Comparison of ENCODE assay signal across 19 cellular contexts in the genomic region with DNA sequence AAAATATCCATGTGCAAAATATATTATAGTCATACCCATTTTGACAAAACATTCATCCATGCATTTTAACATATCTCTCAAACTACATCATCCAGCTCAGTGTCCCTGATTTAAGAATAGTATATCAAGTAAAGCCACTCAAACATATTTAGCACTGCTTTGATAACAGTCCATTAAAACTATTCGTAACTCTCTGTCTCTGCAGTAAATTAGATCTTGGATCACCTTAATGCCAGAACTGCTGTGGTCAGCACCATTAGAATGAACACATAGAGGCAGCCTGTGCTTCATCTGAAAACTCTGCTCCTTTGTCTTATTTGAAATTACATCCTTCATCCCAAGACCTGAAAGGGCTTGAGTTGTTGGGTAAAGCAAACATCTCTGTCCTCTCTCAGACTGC.
A peak's percentile ranks its signal among the peaks of the same experiment; 100 is the strongest.
DNase-seq lines count a peak whose midpoint lies in the region; ATAC-seq, FAIRE-seq and TF ChIP-seq lines count a peak whose summit lies in the region.
"Had no signal": no experiment of that assay in that cellular context is flagged by ENCODE, and none has a peak within 500 bp of the region (broad histone marks: within the 10 kb centered on the region; RNA-seq: fewer than 3 reads in every experiment).

No MANE protein-coding gene starts in this region.

- H2BK5ac ChIP-seq in H1 (ENCODE audit: low read depth, low read length) = no peak overlapping the region

- H4K20me1 ChIP-seq in GM23338 (replicated peaks; ENCODE audit: insufficient read depth) (no peaks in the 10 kb centered on the region), H1 (replicated peaks in 1 of 2; ENCODE audit: control insufficient read depth in 1 of 2, insufficient read depth in 2 of 2, low read length in 2 of 2) (no peaks in the 10 kb centered on the region)
- H4K20me1 ChIP-seq: BLaER1 had no signal

- no peak overlapping the region for H4K91ac ChIP-seq in H1 (replicated peaks; ENCODE audit: insufficient read length, low read length)

- POLR2A ChIA-PET in H1 (lab: Charles Lee; ENCODE audit: partially characterized antibody) = no interaction called here

- no peak overlapping the region for H4K8ac ChIP-seq in H1 (ENCODE audit: extremely low read depth, insufficient read depth, low read length)

- 93% methylated on average over 1 of the region's 1 CpG; no CpG with 5 or more reads in 1 of the 2 experiments for WGBS in H1 (ENCODE audit: extremely low coverage in 1 of 2, insufficient coverage in 1 of 2, insufficient read length in 1 of 2, insufficient replicate concordance in 2 of 2, low coverage in 1 of 2, low lambda C conversion rate in 2 of 2, missing lambda C conversion rate in 1 of 2), 2 experiments

- TF ChIP-seq CTCF in GM23338 (conservative IDR thresholded peaks at IDR 0.05; ENCODE audit: low read depth in 2 of 2) (no peak), H1 (IDR thresholded peaks at IDR 0.05; ENCODE audit: control extremely low read depth in 1 of 3, insufficient read depth in 1 of 3, low read depth in 1 of 3, low read length in 3 of 3) (no peak)

- H2BK12ac ChIP-seq in H1 (ENCODE audit: low read depth, low read length) = no peak overlapping the region

- no peak overlapping the region for H3K27ac Mint-ChIP-seq in GM23338
- no peak overlapping the region for H3K27ac Mint-ChIP-seq in activated CD4-positive, alpha-beta T cell treated with anti-CD3 and anti-CD28 coated beads, Interleukin-2, amount 10 ng/mL, durations not matched to agents 24 days and 14 days
- H3K27ac Mint-ChIP-seq: CD14-positive monocyte; CD4-positive, alpha-beta memory T cell; IgD-negative memory B cell had no signal

- H3K4me3 ChIP-seq in GM23338 (no peak overlapping the region), SJSA1 (no peak overlapping the region), H1 (ENCODE audit: extremely low read depth in 1 of 4, insufficient read depth in 2 of 4, low read depth in 3 of 4, low read length in 4 of 4) (no peak overlapping the region), SJCRH30 (no peak overlapping the region)
- H3K4me3 ChIP-seq: BLaER1, GM23248 had no signal

- CTCF ChIA-PET in H1 (lab: Charles Lee; ENCODE audit: partially characterized antibody) = no interaction called here

- H3K56ac ChIP-seq in H1 (replicated peaks; ENCODE audit: insufficient read length, low read depth, low read length) = no peak overlapping the region

- intact Hi-C loops in activated CD4-positive, alpha-beta T cell treated with anti-CD3 and anti-CD28 coated beads, Interleukin-2, amount 10 ng/mL, durations not matched to agents 24 days and 14 days (cut with micrococcal nuclease) = no loop called here

- H3K18ac ChIP-seq in H1 (ENCODE audit: extremely low read depth, low read length) = no peak overlapping the region

- no peaks in the 10 kb centered on the region for H3K36me3 Mint-ChIP-seq in GM23338 (ENCODE audit: low read depth)
- H3K36me3 Mint-ChIP-seq in activated CD4-positive, alpha-beta T cell treated with anti-CD3 and anti-CD28 coated beads, Interleukin-2, amount 10 ng/mL, durations not matched to agents 24 days and 14 days (ENCODE audit: low read depth) = no peaks in the 10 kb centered on the region
- H3K36me3 Mint-ChIP-seq: CD14-positive monocyte; CD4-positive, alpha-beta memory T cell; IgD-negative memory B cell had no signal

- H3K79me1 ChIP-seq in H1 (ENCODE audit: low read depth, low read length) = no peaks in the 10 kb centered on the region

- no peak for FAIRE-seq in H1 (lab: Jason Lieb, UNC)
- FAIRE-seq: A204.1, GM12892, GM18507, HepG2 had no signal

- H3K27me3 ChIP-seq in GM23338 (ENCODE audit: insufficient read depth) = no peaks in the 10 kb centered on the region
- no peaks in the 10 kb centered on the region for H3K27me3 ChIP-seq in SJSA1 (replicated peaks)
- H3K27me3 ChIP-seq in H1 (replicated peaks in 1 of 4; ENCODE audit: control insufficient read depth in 3 of 4, extremely low read depth in 1 of 4, insufficient read depth in 3 of 4, low read length in 3 of 4) = no peaks in the 10 kb centered on the region
- H3K27me3 ChIP-seq in SJCRH30 = no peaks in the 10 kb centered on the region
- H3K27me3 ChIP-seq: BLaER1 had no signal

- H3K23me2 ChIP-seq in H1 (ENCODE audit: low read depth, low read length) = 0 out of 2 replicates have a peak, but pooled peaks cover 2% of the 10 kb centered on the region

- H3K4me3 Mint-ChIP-seq in GM23338 = no peak overlapping the region
- H3K4me3 Mint-ChIP-seq in activated CD4-positive, alpha-beta T cell treated with anti-CD3 and anti-CD28 coated beads, Interleukin-2, amount 10 ng/mL, durations not matched to agents 24 days and 14 days = no peak overlapping the region
- H3K4me3 Mint-ChIP-seq: CD14-positive monocyte; CD4-positive, alpha-beta memory T cell; IgD-negative memory B cell had no signal

- no peak for TF ChIP-seq POLR2A in H1 (IDR thresholded peaks at IDR 0.05; ENCODE audit: control extremely low read depth in 1 of 2, low read depth in 2 of 2, low read length in 2 of 2)

- H3K23ac ChIP-seq in H1 (ENCODE audit: insufficient read length) = no peak overlapping the region

- H3F3A ChIP-seq in GM23338 (replicated peaks; ENCODE audit: low read depth) = no peaks in the 10 kb centered on the region

- H2AFZ ChIP-seq in GM23338 (peak overlapping the region; percentile 47; the same call in 1 of the 2 replicates), H1 (ENCODE audit: low read length) (0 out of 2 replicates have a peak overlapping the region, but pooled peaks have one; percentile 4)
- H2AFZ ChIP-seq: GM23248 had no signal

- no peak overlapping the region for H3K14ac ChIP-seq in H1 (ENCODE audit: insufficient read length)

- DNase-seq in GM23338 (ENCODE audit: low spot score) (no peak), SJSA1 (ENCODE audit: low read depth in 1 of 2, low spot score in 2 of 2) (no peak), H1 (ENCODE audit: low read depth in 1 of 2, low spot score in 2 of 2) (no peak), SJCRH30 (no peak), RPMI8226 (no peak)
- DNase-seq in activated CD4-positive, alpha-beta T cell treated with anti-CD3 and anti-CD28 coated beads, Interleukin-2, amount 10 ng/mL, durations not matched to agents 24 days and 14 days = no peak
- DNase-seq: CD4-positive, alpha-beta memory T cell; DMS153; DMS79; GDM1; H7 had no signal

- no peaks in the 10 kb centered on the region for H3K27me3 Mint-ChIP-seq in GM23338 (ENCODE audit: insufficient read depth, low read depth, poor library complexity)
- H3K27me3 Mint-ChIP-seq in activated CD4-positive, alpha-beta T cell treated with anti-CD3 and anti-CD28 coated beads, Interleukin-2, amount 10 ng/mL, durations not matched to agents 24 days and 14 days = no peaks in the 10 kb centered on the region
- H3K27me3 Mint-ChIP-seq: CD4-positive, alpha-beta memory T cell; IgD-negative memory B cell had no signal

- H3K79me2 ChIP-seq in GM23338 (replicated peaks; ENCODE audit: insufficient read depth) (no peaks in the 10 kb centered on the region), H1 (ENCODE audit: control insufficient read depth in 1 of 2, insufficient read depth in 2 of 2, low read length in 2 of 2) (no peaks in the 10 kb centered on the region)

- H4K5ac ChIP-seq in H1 (ENCODE audit: insufficient read length, low read depth, low read length) = no peak overlapping the region

- TF ChIP-seq EP300 in H1 (IDR thresholded peaks at IDR 0.05; ENCODE audit: borderline replicate concordance in 1 of 2, low read depth in 2 of 2, low read length in 2 of 2) = no peak

- H3K27ac ChIP-seq in GM23338 (ENCODE audit: low read depth) (no peak overlapping the region), SJSA1 (peak overlapping the region; percentile 98), H1 (ENCODE audit: low read depth, low read length) (no peak overlapping the region), SJCRH30 (no peak overlapping the region)
- H3K27ac ChIP-seq: BLaER1, GM23248 had no signal

- no peak overlapping the region for H2AK5ac ChIP-seq in H1 (ENCODE audit: low read depth, low read length)

- H3K36me3 ChIP-seq in GM23338 (ENCODE audit: insufficient read depth) (no peaks in the 10 kb centered on the region), SJSA1 (no peaks in the 10 kb centered on the region), H1 (ENCODE audit: control insufficient read depth in 2 of 4, insufficient read depth in 4 of 4, low read length in 3 of 4) (no peaks in the 10 kb centered on the region), SJCRH30 (no peaks in the 10 kb centered on the region)
- H3K36me3 ChIP-seq: BLaER1 had no signal

- H3K4me1 Mint-ChIP-seq in GM23338 = no peaks in the 10 kb centered on the region
- H3K4me1 Mint-ChIP-seq in activated CD4-positive, alpha-beta T cell treated with anti-CD3 and anti-CD28 coated beads, Interleukin-2, amount 10 ng/mL, durations not matched to agents 24 days and 14 days = no peaks in the 10 kb centered on the region
- H3K4me1 Mint-ChIP-seq: CD14-positive monocyte; CD4-positive, alpha-beta memory T cell; IgD-negative memory B cell had no signal

- H2BK15ac ChIP-seq in H1 (ENCODE audit: low read length) = no peak overlapping the region

- no peaks in the 10 kb centered on the region for H3K9me2 ChIP-seq in GM23338 (ENCODE audit: insufficient read depth)

- no peak for TF ChIP-seq RAD21 in H1 (IDR thresholded peaks at IDR 0.05 in 1 of 2, conservative IDR thresholded peaks at IDR 0.05 in 1 of 2; ENCODE audit: low read depth in 2 of 2, low read length in 2 of 2)

- no peak overlapping the region for H2BK120ac ChIP-seq in H1 (replicated peaks; ENCODE audit: low read depth, low read length)

- no peaks in the 10 kb centered on the region for H3K9me3 Mint-ChIP-seq in GM23338
- H3K9me3 Mint-ChIP-seq in activated CD4-positive, alpha-beta T cell treated with anti-CD3 and anti-CD28 coated beads, Interleukin-2, amount 10 ng/mL, durations not matched to agents 24 days and 14 days = no peaks in the 10 kb centered on the region
- H3K9me3 Mint-ChIP-seq: IgD-negative memory B cell had no signal

- ATAC-seq in GM23338 = no peak
- ATAC-seq: HepG2 had no signal

- no peak overlapping the region for H2BK20ac ChIP-seq in H1 (ENCODE audit: low read length)

- no peak overlapping the region for H3K4me2 ChIP-seq in GM23338
- H3K4me2 ChIP-seq in H1 (ENCODE audit: insufficient read depth in 1 of 2, low read depth in 2 of 2, low read length in 2 of 2) = no peak overlapping the region
- H3K4me2 ChIP-seq: BLaER1 had no signal

- H3K4me1 ChIP-seq in GM23338 (ENCODE audit: insufficient read depth) (no peaks in the 10 kb centered on the region), SJSA1 (replicated peaks) (peaks cover 42% of the 10 kb centered on the region), H1 (replicated peaks in 1 of 4; ENCODE audit: control insufficient read depth in 3 of 4, insufficient read depth in 4 of 4, low read length in 3 of 4) (no peaks in the 10 kb centered on the region), SJCRH30 (no peaks in the 10 kb centered on the region)
- H3K4me1 ChIP-seq: BLaER1 had no signal

- H3K4ac ChIP-seq in H1 (replicated peaks; ENCODE audit: insufficient read length, low read depth, low read length) = no peak overlapping the region

- no peaks in the 10 kb centered on the region; the same call in 1 of the 2 replicates for H3K9me3 ChIP-seq in SJSA1 (replicated peaks)
- no peaks in the 10 kb centered on the region for H3K9me3 ChIP-seq in H1 (ENCODE audit: insufficient read depth in 2 of 2, low read depth in 1 of 2, low read length in 1 of 2)
- no peaks in the 10 kb centered on the region for H3K9me3 ChIP-seq in SJCRH30 (replicated peaks)
- H3K9me3 ChIP-seq: BLaER1 had no signal

- no peak overlapping the region for H3K9ac ChIP-seq in H1 (replicated peaks in 1 of 4; ENCODE audit: extremely low read depth in 1 of 4, low read depth in 3 of 4, low read length in 3 of 4)
- H3K9ac ChIP-seq: BLaER1, GM23248 had no signal
